1 cellular context compared by ENCODE assay signal in the genomic region with DNA sequence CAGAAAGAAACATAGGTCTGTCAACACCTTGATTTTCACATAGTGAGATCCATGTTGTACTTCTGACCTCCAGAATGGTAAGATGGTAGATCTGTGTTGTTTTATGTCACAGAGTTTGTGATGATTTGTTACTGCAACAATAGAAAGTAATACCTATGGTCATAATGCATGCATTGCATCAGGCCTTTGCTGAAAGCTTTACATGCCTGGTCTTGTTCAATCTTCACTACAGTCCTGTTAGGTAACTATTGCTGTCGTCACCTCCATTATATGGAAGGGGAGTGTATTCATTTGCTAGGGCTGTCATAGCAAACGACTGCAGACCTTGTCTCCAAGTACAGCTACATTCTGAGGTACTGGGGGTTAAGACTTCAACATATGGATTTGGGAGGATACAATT.
TF ChIP-seq lines count a peak whose summit lies in the region.

No MANE protein-coding gene starts in this region.

TF ChIP-seq in K562, 482 proteins besides CTCF, POLR2A, EP300 and RAD21 (continued from another document):
- TF ChIP-seq, protein P1, sequence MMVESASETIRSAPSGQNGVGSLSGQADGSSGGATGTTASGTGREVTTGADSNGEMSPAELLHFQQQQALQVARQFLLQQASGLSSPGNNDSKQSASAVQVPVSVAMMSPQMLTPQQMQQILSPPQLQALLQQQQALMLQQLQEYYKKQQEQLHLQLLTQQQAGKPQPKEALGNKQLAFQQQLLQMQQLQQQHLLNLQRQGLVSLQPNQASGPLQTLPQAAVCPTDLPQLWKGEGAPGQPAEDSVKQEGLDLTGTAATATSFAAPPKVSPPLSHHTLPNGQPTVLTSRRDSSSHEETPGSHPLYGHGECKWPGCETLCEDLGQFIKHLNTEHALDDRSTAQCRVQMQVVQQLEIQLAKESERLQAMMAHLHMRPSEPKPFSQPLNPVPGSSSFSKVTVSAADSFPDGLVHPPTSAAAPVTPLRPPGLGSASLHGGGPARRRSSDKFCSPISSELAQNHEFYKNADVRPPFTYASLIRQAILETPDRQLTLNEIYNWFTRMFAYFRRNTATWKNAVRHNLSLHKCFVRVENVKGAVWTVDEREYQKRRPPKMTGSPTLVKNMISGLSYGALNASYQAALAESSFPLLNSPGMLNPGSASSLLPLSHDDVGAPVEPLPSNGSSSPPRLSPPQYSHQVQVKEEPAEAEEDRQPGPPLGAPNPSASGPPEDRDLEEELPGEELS (CRISPR knock-in tag; IDR thresholded peaks at IDR 0.05; ENCODE audit: borderline replicate concordance) = no peak
- TF ChIP-seq EP400 (IDR thresholded peaks at IDR 0.05) (no peak), CEBPG (CRISPR knock-in tag; IDR thresholded peaks at IDR 0.05) (no peak), CEBPG (tag; conservative IDR thresholded peaks at IDR 0.05 in 1 of 2, IDR thresholded peaks at IDR 0.05 in 1 of 2) (peak in 1 of 2 experiments; percentile 57; a peak in 2 of 4 replicates)
